In the genomic region with DNA sequence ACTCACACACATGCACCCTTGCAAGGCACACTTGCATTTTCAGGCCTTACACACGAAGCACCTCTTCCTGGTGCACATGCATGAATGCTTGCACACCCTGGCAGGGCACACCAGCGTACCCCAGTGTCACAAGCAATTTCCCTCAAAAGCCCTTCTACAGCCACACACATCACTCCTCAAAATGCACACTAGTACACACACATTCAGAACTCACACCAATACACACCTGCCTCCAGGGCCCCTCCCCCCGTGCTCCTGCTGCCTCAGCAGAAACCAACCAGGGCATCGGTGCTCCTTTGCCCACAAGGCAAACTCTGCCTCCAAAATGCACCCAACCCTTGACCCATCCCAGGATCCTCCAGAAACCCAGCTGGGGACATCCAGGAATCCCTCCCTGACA, we compare ENCODE assay signal across 16 cellular contexts. TPM values are rescaled to one million over a fixed set of nuclear protein-coding genes. Genes with fewer than 3 reads are reported as not detected.
A peak's percentile ranks its signal among the peaks of the same experiment; 100 is the strongest.
DNase-seq lines count a peak whose midpoint lies in the region; ATAC-seq, FAIRE-seq and TF ChIP-seq lines count a peak whose summit lies in the region.
"Had no signal": no experiment of that assay in that cellular context is flagged by ENCODE, and none has a peak within 500 bp of the region (broad histone marks: within the 10 kb centered on the region; RNA-seq: fewer than 3 reads in every experiment).

No MANE protein-coding gene starts in this region.

- H3K9me3 Mint-ChIP-seq in astrocyte (ENCODE audit: unreplicated experiment) (peaks cover 2% of the 10 kb centered on the region), neural progenitor cell (no peaks in the 10 kb centered on the region), progenitor cell of endocrine pancreas (ENCODE audit: low read depth) (no peaks in the 10 kb centered on the region)
- H3K9me3 Mint-ChIP-seq: CD4-positive, CD25-positive, alpha-beta regulatory T cell had no signal

- no peaks in the 10 kb centered on the region for H3F3A ChIP-seq in neural progenitor cell (ENCODE audit: low read depth)

- no peak for FAIRE-seq in astrocyte (lab: Jason Lieb, UNC)
- FAIRE-seq: GM12878, HepG2 had no signal

- CTCF ChIA-PET in HEK293 (lab: Yijun Ruan, JAX): interaction anchor here (0.6 to 1.7 kb wide), 2 partner anchors 11 to 32 kb away, joined by 3 to 9 read pairs; no protein-coding TSS in a partner anchor

- H3K79me2 ChIP-seq in astrocyte (ENCODE audit: insufficient read depth, low read length) (no peaks in the 10 kb centered on the region), neural progenitor cell (ENCODE audit: low read depth) (no peaks in the 10 kb centered on the region)

- ATAC-seq in HG03039 (IDR thresholded peaks at IDR 0.05; ENCODE audit: unreplicated experiment) (no peak), gastrocnemius medialis (no peak)
- ATAC-seq: GM12878, HepG2 had no signal

- H3K9ac ChIP-seq in astrocyte (ENCODE audit: low read length) (no peak overlapping the region), neural progenitor cell (no peak overlapping the region)
- H3K9ac ChIP-seq: BLaER1 treated with 17β-estradiol and CSF1 and Interleukin-3, amounts not matched to agents 10 nM and 100 nM; GM23248 had no signal

- H3K4me2 ChIP-seq in astrocyte (ENCODE audit: low read length): no peak overlapping the region
- H3K4me2 ChIP-seq in neural progenitor cell: no peak overlapping the region

- H3K4me1 ChIP-seq in HEK293 (ENCODE audit: control insufficient read depth, insufficient read depth, low read length): no peaks in the 10 kb centered on the region; the same call in 1 of the 2 replicates
- peaks cover 14% of the 10 kb centered on the region for H3K4me1 ChIP-seq in astrocyte (ENCODE audit: insufficient read depth, low read length)
- H3K4me1 ChIP-seq in neural progenitor cell: peaks cover 14% of the 10 kb centered on the region
- H3K4me1 ChIP-seq in gastrocnemius medialis: no peaks in the 10 kb centered on the region

- H3K27me3 Mint-ChIP-seq in astrocyte (ENCODE audit: low read depth, unreplicated experiment): peaks cover 8% of the 10 kb centered on the region
- peaks cover 8% of the 10 kb centered on the region for H3K27me3 Mint-ChIP-seq in neural progenitor cell (ENCODE audit: insufficient read depth, low read depth)
- peaks cover 60% of the 10 kb centered on the region for H3K27me3 Mint-ChIP-seq in progenitor cell of endocrine pancreas
- H3K27me3 Mint-ChIP-seq: CD4-positive, CD25-positive, alpha-beta regulatory T cell had no signal

- POLR2A ChIA-PET in HEK293 (lab: Yijun Ruan, JAX): interaction anchor here (0.6 kb wide), 1 partner anchor 10 kb away, joined by 3 read pairs; no protein-coding TSS in a partner anchor

- in situ Hi-C loops in gastrocnemius medialis (cut with MboI; ENCODE audit: low sequenced_read_pairs in 4 of 4): no loop called here
- in situ Hi-C loops in G401 (cut with HindIII; ENCODE audit: low sequenced_read_pairs): no loop called here

- H2AFZ ChIP-seq in astrocyte (ENCODE audit: low read depth, low read length) (no peak overlapping the region), neural progenitor cell (replicated peaks) (no peak overlapping the region)
- H2AFZ ChIP-seq: GM23248 had no signal

- intact Hi-C loops in dorsolateral prefrontal cortex (cut with DNase I) (no loop called here), gastrocnemius medialis (cut with DNase I; ENCODE audit: low total_unique reads) (no loop called here)

- H3K27me3 ChIP-seq in astrocyte (ENCODE audit: insufficient read depth, low read length) (peaks cover 3% of the 10 kb centered on the region), dorsolateral prefrontal cortex (no peaks in the 10 kb centered on the region), neural progenitor cell (no peaks in the 10 kb centered on the region), gastrocnemius medialis (no peaks in the 10 kb centered on the region)
- H3K27me3 ChIP-seq: BLaER1 treated with 17β-estradiol and CSF1 and Interleukin-3, amounts not matched to agents 10 nM and 100 nM had no signal

- no peaks in the 10 kb centered on the region for H3K36me3 ChIP-seq in HEK293 (ENCODE audit: control insufficient read depth in 2 of 2, insufficient read depth in 1 of 2, low read length in 2 of 2)
- H3K36me3 ChIP-seq in astrocyte (ENCODE audit: insufficient read depth, low read length): no peaks in the 10 kb centered on the region
- no peaks in the 10 kb centered on the region for H3K36me3 ChIP-seq in neural progenitor cell
- H3K36me3 ChIP-seq in gastrocnemius medialis: no peaks in the 10 kb centered on the region
- H3K36me3 ChIP-seq: BLaER1 treated with 17β-estradiol and CSF1 and Interleukin-3, amounts not matched to agents 10 nM and 100 nM had no signal

- H3K4me3 Mint-ChIP-seq in astrocyte (ENCODE audit: unreplicated experiment) (peak overlapping the region; percentile 51), neural progenitor cell (peak overlapping the region; percentile 73), progenitor cell of endocrine pancreas (ENCODE audit: low read depth) (no peak overlapping the region)
- H3K4me3 Mint-ChIP-seq: CD4-positive, CD25-positive, alpha-beta regulatory T cell had no signal

- H3K27ac ChIP-seq in HEK293 (ENCODE audit: extremely low read depth, low read depth, low read length): no peak overlapping the region
- H3K27ac ChIP-seq in astrocyte (ENCODE audit: low read depth, low read length): no peak overlapping the region
- peak overlapping the region in 49 of 59 donors; percentile 15 to 93 (median 74) for H3K27ac ChIP-seq in dorsolateral prefrontal cortex
- H3K27ac ChIP-seq in neural progenitor cell: no peak overlapping the region
- no peak overlapping the region for H3K27ac ChIP-seq in gastrocnemius medialis
- H3K27ac ChIP-seq: BLaER1 treated with 17β-estradiol and CSF1 and Interleukin-3, amounts not matched to agents 10 nM and 100 nM; GM23248 had no signal

- H3K4me3 ChIP-seq in HEK293 (ENCODE audit: low read depth, low read length): no peak overlapping the region
- no peak overlapping the region for H3K4me3 ChIP-seq in astrocyte (ENCODE audit: insufficient read depth, low read depth, low read length)
- H3K4me3 ChIP-seq in dorsolateral prefrontal cortex: peak overlapping the region in 58 of 59 donors; percentile 35 to 79 (median 62)
- no peak overlapping the region for H3K4me3 ChIP-seq in neural progenitor cell
- no peak overlapping the region for H3K4me3 ChIP-seq in gastrocnemius medialis
- H3K4me3 ChIP-seq: BLaER1 treated with 17β-estradiol and CSF1 and Interleukin-3, amounts not matched to agents 10 nM and 100 nM; GM12878; GM23248 had no signal

- TF ChIP-seq CTCF in HEK293 (tag by site-specific recombination; IDR thresholded peaks at IDR 0.05): no peak
- no peak for TF ChIP-seq CTCF in astrocyte (IDR thresholded peaks at IDR 0.05; ENCODE audit: insufficient read depth, low read depth, low read length)
- TF ChIP-seq CTCF in dorsolateral prefrontal cortex (IDR thresholded peaks at IDR 0.05 in 54 of 56, conservative IDR thresholded peaks at IDR 0.05 in 2 of 56; ENCODE audit: low read depth in 1 of 56, partially characterized antibody in 56 of 56): no peak
- no peak for TF ChIP-seq CTCF in neural progenitor cell (IDR thresholded peaks at IDR 0.05)
- no peak for TF ChIP-seq CTCF in gastrocnemius medialis (IDR thresholded peaks at IDR 0.05 in 4 of 5, conservative IDR thresholded peaks at IDR 0.05 in 1 of 5)
- TF ChIP-seq CTCF in progenitor cell of endocrine pancreas (IDR thresholded peaks at IDR 0.05; ENCODE audit: unreplicated experiment): no peak

- H3K27ac Mint-ChIP-seq in astrocyte (ENCODE audit: unreplicated experiment) (peak overlapping the region; percentile 12), neural progenitor cell (peak overlapping the region; percentile 61), progenitor cell of endocrine pancreas (no peak overlapping the region)
- H3K27ac Mint-ChIP-seq: CD4-positive, CD25-positive, alpha-beta regulatory T cell had no signal

- TF ChIP-seq POLR2A in gastrocnemius medialis (IDR thresholded peaks at IDR 0.05): no peak

- DNase-seq in astrocyte (ENCODE audit: low read depth): no peak
- DNase-seq in dorsolateral prefrontal cortex: peak in 1 of 10 donors; percentile 40
- DNase-seq in neural progenitor cell (ENCODE audit: low spot score): no peak
- no peak for DNase-seq in gastrocnemius medialis
- DNase-seq in progenitor cell of endocrine pancreas (ENCODE audit: low spot score, unreplicated experiment): no peak
- no peak for DNase-seq in G401 (ENCODE audit: low spot score)
- DNase-seq: 8988T; ACHN; CD4-positive, CD25-positive, alpha-beta regulatory T cell; GM23248 had no signal

- H3K36me3 Mint-ChIP-seq in astrocyte (ENCODE audit: low read depth, unreplicated experiment): peaks cover under 1% of the 10 kb centered on the region
- no peaks in the 10 kb centered on the region for H3K36me3 Mint-ChIP-seq in neural progenitor cell
- H3K36me3 Mint-ChIP-seq in progenitor cell of endocrine pancreas (ENCODE audit: insufficient read depth): no peaks in the 10 kb centered on the region
- H3K36me3 Mint-ChIP-seq: CD4-positive, CD25-positive, alpha-beta regulatory T cell had no signal

- H3K9me3 ChIP-seq in HEK293 (ENCODE audit: control insufficient read depth, insufficient read depth, low read depth, low read length): no peaks in the 10 kb centered on the region
- no peaks in the 10 kb centered on the region for H3K9me3 ChIP-seq in astrocyte (ENCODE audit: insufficient read depth, low read depth, low read length)
- no peaks in the 10 kb centered on the region for H3K9me3 ChIP-seq in neural progenitor cell (ENCODE audit: low read depth)
- H3K9me3 ChIP-seq in gastrocnemius medialis: no peaks in the 10 kb centered on the region
- H3K9me3 ChIP-seq: BLaER1 treated with 17β-estradiol and CSF1 and Interleukin-3, amounts not matched to agents 10 nM and 100 nM had no signal

- peaks cover 24% of the 10 kb centered on the region for H3K4me1 Mint-ChIP-seq in astrocyte (ENCODE audit: low read depth, unreplicated experiment)
- H3K4me1 Mint-ChIP-seq in neural progenitor cell: peaks cover 74% of the 10 kb centered on the region
- H3K4me1 Mint-ChIP-seq in progenitor cell of endocrine pancreas (ENCODE audit: low read depth): no peaks in the 10 kb centered on the region
- H3K4me1 Mint-ChIP-seq: CD4-positive, CD25-positive, alpha-beta regulatory T cell had no signal

- H4K20me1 ChIP-seq in astrocyte (ENCODE audit: insufficient read depth, low read length) (no peaks in the 10 kb centered on the region), neural progenitor cell (ENCODE audit: low read depth) (no peaks in the 10 kb centered on the region)
- H4K20me1 ChIP-seq: BLaER1 treated with 17β-estradiol and CSF1 and Interleukin-3, amounts not matched to agents 10 nM and 100 nM had no signal

RNA-seq across cellular contexts. Expression of gene CAMK2A, which starts 1.2 kb away (rescaled TPM):
- total RNA-seq in astrocyte: 1.2 and 1.6 TPM in 2 replicates
- total RNA-seq in dorsolateral prefrontal cortex: 1,000 to 10,000 TPM in 71 of 120 experiments, 100 to 1,000 TPM in 49; 264 to 1,671 (median 1,064) TPM
- 0.09 and 0.28 TPM in 2 replicates for total RNA-seq in neural progenitor cell (ENCODE audit: low replicate concordance)
- total RNA-seq in gastrocnemius medialis: 10 to 100 TPM; 32.0 to 78.1 (median 48.6) TPM
- not detected in 2 replicates for total RNA-seq in progenitor cell of endocrine pancreas
- 0.06 and 0.31 TPM in 2 replicates for total RNA-seq in G401 (2014; rRNA removed; shearing (Covaris generic))
- total RNA-seq: CD4-positive, CD25-positive, alpha-beta regulatory T cell; HT-29 had no signal

RNA-seq across cellular contexts. Expression of gene ARSI, which starts 14.3 kb away (rescaled TPM):
- 21.4 and 23.0 TPM in 2 replicates for total RNA-seq in astrocyte
- total RNA-seq in dorsolateral prefrontal cortex: 1 to 10 TPM in 112 of 120 experiments, under 1 TPM in 8; 0.35 to 9.0 (median 2.2) TPM
- total RNA-seq in neural progenitor cell (ENCODE audit: low replicate concordance): 4.2 and 13.1 TPM in 2 replicates
- not detected for total RNA-seq in gastrocnemius medialis
- total RNA-seq in progenitor cell of endocrine pancreas: 0.24 TPM in 1 of 2 replicates, not detected in the other
- 89.2 and 100 TPM in 2 replicates for total RNA-seq in G401 (2014; rRNA removed; shearing (Covaris generic))
- total RNA-seq: CD4-positive, CD25-positive, alpha-beta regulatory T cell; GM12878; HT-29 had no signal

Comparison
In these comparisons a context has a peak if more than half of its experiments do, and no peak if none do; other contexts are left out.
1. H3K27ac ChIP-seq: peak in dorsolateral prefrontal cortex (49 of 59); none in HEK293 (single experiment), astrocyte (single experiment), neural progenitor cell (single experiment) and gastrocnemius medialis (0 of 4).
2. H3K4me3 ChIP-seq: peak in dorsolateral prefrontal cortex (58 of 59); none in HEK293 (single experiment), astrocyte (single experiment), neural progenitor cell (single experiment) and gastrocnemius medialis (0 of 4).
3. RNA of gene CAMK2A, which starts 1.2 kb away (total RNA-seq): 264 to 1,671 TPM in dorsolateral prefrontal cortex and 32.0 to 78.1 TPM in gastrocnemius medialis; 1.2 to 1.6 TPM in astrocyte, 0.06 to 0.31 TPM in G401, 0.09 to 0.28 TPM in neural progenitor cell and not detected in progenitor cell of endocrine pancreas; every median in the first group is over 10 times any median in the second.